ENCODE assay signal across 24 cellular contexts in the genomic region with DNA sequence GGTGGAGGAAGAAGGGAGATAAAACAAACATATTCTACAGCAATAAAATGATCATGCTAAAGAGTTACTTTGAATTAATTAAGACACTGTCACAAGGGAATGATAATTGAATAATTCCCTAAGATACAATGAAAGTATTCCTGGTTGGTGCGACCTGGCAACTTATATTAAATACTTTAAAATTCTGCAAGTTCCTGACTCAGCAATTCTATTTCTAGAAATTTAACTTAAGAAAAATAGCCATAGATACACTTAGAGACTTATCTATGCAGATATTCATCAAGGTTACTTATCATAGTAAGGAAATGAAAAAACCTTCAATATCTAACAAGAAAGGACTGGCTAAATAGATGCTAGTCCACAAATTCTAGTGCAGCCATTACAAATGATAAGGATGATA.
DNase-seq lines count a peak whose midpoint lies in the region; ATAC-seq, FAIRE-seq and TF ChIP-seq lines count a peak whose summit lies in the region.
"Had no signal": no experiment of that assay in that cellular context is flagged by ENCODE, and none has a peak within 500 bp of the region (broad histone marks: within the 10 kb centered on the region; RNA-seq: fewer than 3 reads in every experiment).

No MANE protein-coding gene starts in this region.

- CTCF ChIA-PET in A549 (lab: Yijun Ruan, JAX) (no interaction called here), IMR-90 (lab: Yijun Ruan, JAX) (no interaction called here), H1 (lab: Charles Lee; ENCODE audit: partially characterized antibody) (no interaction called here)

- H2AK5ac ChIP-seq in IMR-90 (ENCODE audit: low read depth, low read length), result no peak overlapping the region
- no peak overlapping the region for H2AK5ac ChIP-seq in H1 (ENCODE audit: low read depth, low read length)

- H3K56ac ChIP-seq in IMR-90 (ENCODE audit: extremely low read depth, insufficient read depth, low read length) (no peak overlapping the region), H1 (replicated peaks; ENCODE audit: insufficient read length, low read depth, low read length) (no peak overlapping the region)

- no peaks in the 10 kb centered on the region for H3K9me3 ChIP-seq in A549
- no peaks in the 10 kb centered on the region for H3K9me3 ChIP-seq in IMR-90 (ENCODE audit: control insufficient read depth, insufficient read depth, low read length)
- no peaks in the 10 kb centered on the region for H3K9me3 ChIP-seq in H1 (ENCODE audit: insufficient read depth in 2 of 2, low read depth in 1 of 2, low read length in 1 of 2)
- H3K9me3 ChIP-seq: BE2C, BLaER1, Caco-2 had no signal

- H3K23ac ChIP-seq in IMR-90 (ENCODE audit: low read depth, low read length) (no peak overlapping the region), H1 (ENCODE audit: insufficient read length) (no peak overlapping the region)

- H3K36me3 ChIP-seq in IMR-90 (ENCODE audit: control insufficient read depth, insufficient read depth, low read length) (no peaks in the 10 kb centered on the region), H1 (ENCODE audit: control insufficient read depth in 2 of 4, insufficient read depth in 4 of 4, low read length in 3 of 4) (no peaks in the 10 kb centered on the region)
- H3K36me3 ChIP-seq: BE2C had no signal

- peaks cover 86% of the 10 kb centered on the region for H3K4me1 Mint-ChIP-seq in activated naive CD4-positive, alpha-beta T cell treated with anti-CD3 and anti-CD28 coated beads, Interleukin-2, amount 50 U/mL, for 24 hours
- peaks cover 7% of the 10 kb centered on the region for H3K4me1 Mint-ChIP-seq in osteocyte (ENCODE audit: unreplicated experiment)

- H3K4me1 ChIP-seq in A549, result no peaks in the 10 kb centered on the region
- H3K4me1 ChIP-seq in IMR-90 (ENCODE audit: control insufficient read depth, insufficient read depth, low read length), result peaks cover 13% of the 10 kb centered on the region
- H3K4me1 ChIP-seq in H1 (replicated peaks in 1 of 4; ENCODE audit: control insufficient read depth in 3 of 4, insufficient read depth in 4 of 4, low read length in 3 of 4), result no peaks in the 10 kb centered on the region
- H3K4me1 ChIP-seq: BE2C, BLaER1, Caco-2 had no signal

- H2BK20ac ChIP-seq in IMR-90 (ENCODE audit: low read depth, low read length), result no peak overlapping the region
- no peak overlapping the region for H2BK20ac ChIP-seq in H1 (ENCODE audit: low read length)

- peaks cover 34% of the 10 kb centered on the region for H3K36me3 Mint-ChIP-seq in activated naive CD4-positive, alpha-beta T cell treated with anti-CD3 and anti-CD28 coated beads, Interleukin-2, amount 50 U/mL, for 24 hours
- H3K36me3 Mint-ChIP-seq in osteocyte (ENCODE audit: unreplicated experiment), result no peaks in the 10 kb centered on the region
- H3K36me3 Mint-ChIP-seq: CD14-positive monocyte; CD4-positive, CD25-positive, alpha-beta regulatory T cell; CD8-positive, alpha-beta T cell had no signal

- H3K27ac Mint-ChIP-seq in activated naive CD4-positive, alpha-beta T cell treated with anti-CD3 and anti-CD28 coated beads, Interleukin-2, amount 50 U/mL, for 24 hours, result peak overlapping the region; percentile 46
- H3K27ac Mint-ChIP-seq in osteocyte (ENCODE audit: unreplicated experiment), result no peak overlapping the region
- H3K27ac Mint-ChIP-seq: CD14-positive monocyte; CD4-positive, CD25-positive, alpha-beta regulatory T cell; CD8-positive, alpha-beta T cell had no signal

- H3K4me2 ChIP-seq in A549, result no peak overlapping the region
- no peak overlapping the region for H3K4me2 ChIP-seq in IMR-90 (ENCODE audit: low read depth, low read length)
- H3K4me2 ChIP-seq in H1 (ENCODE audit: insufficient read depth in 1 of 2, low read depth in 2 of 2, low read length in 2 of 2), result no peak overlapping the region
- H3K4me2 ChIP-seq: BLaER1 had no signal

- POLR2A ChIA-PET in A549 (lab: Yijun Ruan, JAX) (no interaction called here), IMR-90 (lab: Charles Lee; ENCODE audit: unreplicated experiment) (no interaction called here), H1 (lab: Charles Lee; ENCODE audit: partially characterized antibody) (no interaction called here)

- dilution Hi-C loops in IMR-90 (cut with HindIII; ENCODE audit: low sequenced_read_pairs, unreplicated experiment), result no loop called here

- TF ChIP-seq EP300 in A549 (IDR thresholded peaks at IDR 0.05), result no peak
- TF ChIP-seq EP300 in H1 (IDR thresholded peaks at IDR 0.05; ENCODE audit: borderline replicate concordance in 1 of 2, low read depth in 2 of 2, low read length in 2 of 2), result no peak

- 86% methylated on average over 1 of the region's 1 CpG for WGBS in A549 (ENCODE audit: missing lambda C conversion rate)
- no CpG with 5 or more reads among the region's 1 CpG for WGBS in IMR-90 (ENCODE audit: extremely low coverage in 2 of 2, insufficient read length in 1 of 2), 2 experiments
- WGBS in H1 (ENCODE audit: extremely low coverage in 1 of 2, insufficient coverage in 1 of 2, insufficient read length in 1 of 2, insufficient replicate concordance in 2 of 2, low coverage in 1 of 2, low lambda C conversion rate in 2 of 2, missing lambda C conversion rate in 1 of 2), 2 experiments, result 88% methylated on average over 1 of the region's 1 CpG; no CpG with 5 or more reads in 1 of the 2 experiments

- H4K8ac ChIP-seq in IMR-90 (ENCODE audit: low read depth in 2 of 2, low read length in 2 of 2) (no peak overlapping the region), H1 (ENCODE audit: extremely low read depth, insufficient read depth, low read length) (no peak overlapping the region)

- H2BK5ac ChIP-seq in IMR-90 (ENCODE audit: low read depth, low read length, poor library complexity, severe bottlenecking) (no peak overlapping the region), H1 (ENCODE audit: low read depth, low read length) (no peak overlapping the region)

- no peak overlapping the region for H3K18ac ChIP-seq in IMR-90 (ENCODE audit: low read depth, low read length)
- H3K18ac ChIP-seq in H1 (ENCODE audit: extremely low read depth, low read length), result no peak overlapping the region

- ATAC-seq in A549 (no peak), IMR-90 (ENCODE audit: low read depth) (no peak)
- ATAC-seq: CD8-positive, alpha-beta T cell had no signal

- H3K4ac ChIP-seq in IMR-90 (ENCODE audit: low read depth, low read length) (no peak overlapping the region), H1 (replicated peaks; ENCODE audit: insufficient read length, low read depth, low read length) (no peak overlapping the region)

- H2BK15ac ChIP-seq in IMR-90 (ENCODE audit: low read depth, low read length) (no peak overlapping the region), H1 (ENCODE audit: low read length) (no peak overlapping the region)

- H4K5ac ChIP-seq in IMR-90 (ENCODE audit: low read depth, low read length), result no peak overlapping the region
- H4K5ac ChIP-seq in H1 (ENCODE audit: insufficient read length, low read depth, low read length), result no peak overlapping the region

- TF ChIP-seq CTCF in A549 (IDR thresholded peaks at IDR 0.05) (no peak), IMR-90 (conservative IDR thresholded peaks at IDR 0.05; ENCODE audit: low read depth, low read length) (no peak), H1 (IDR thresholded peaks at IDR 0.05; ENCODE audit: control extremely low read depth in 1 of 3, insufficient read depth in 1 of 3, low read depth in 1 of 3, low read length in 3 of 3) (no peak), osteocyte (IDR thresholded peaks at IDR 0.05) (no peak)

- H3K27ac ChIP-seq in A549, result no peak overlapping the region
- H3K27ac ChIP-seq in IMR-90 (ENCODE audit: insufficient read depth, low read length), result no peak overlapping the region
- no peak overlapping the region for H3K27ac ChIP-seq in H1 (ENCODE audit: low read depth, low read length)
- H3K27ac ChIP-seq: 22Rv1, BLaER1 had no signal

- H3K4me3 ChIP-seq in A549 (no peak overlapping the region), IMR-90 (ENCODE audit: insufficient read depth, low read depth, low read length) (no peak overlapping the region), H1 (ENCODE audit: extremely low read depth in 1 of 4, insufficient read depth in 2 of 4, low read depth in 3 of 4, low read length in 4 of 4) (no peak overlapping the region)
- H3K4me3 ChIP-seq: BLaER1 had no signal

- H3K27me3 ChIP-seq in IMR-90 (ENCODE audit: control insufficient read depth, insufficient read depth, low read length), result no peaks in the 10 kb centered on the region
- no peaks in the 10 kb centered on the region for H3K27me3 ChIP-seq in H1 (replicated peaks in 1 of 4; ENCODE audit: control insufficient read depth in 3 of 4, extremely low read depth in 1 of 4, insufficient read depth in 3 of 4, low read length in 3 of 4)
- H3K27me3 ChIP-seq: BLaER1 had no signal

- BruUV-seq in IMR-90 (replicated peaks; lab: Mats Ljungman, UMichigan), result no TSS peak

- FAIRE-seq in A549 (lab: Jason Lieb, UNC) (no peak), H1 (lab: Jason Lieb, UNC) (no peak)
- FAIRE-seq: D721Med, G401.6, GM12891, GM19239 had no signal

- TF ChIP-seq POLR2A in A549 (IDR thresholded peaks at IDR 0.05; ENCODE audit: low read length), result no peak
- TF ChIP-seq POLR2A in IMR-90 (IDR thresholded peaks at IDR 0.05; ENCODE audit: low read depth, low read length), result no peak
- no peak for TF ChIP-seq POLR2A in H1 (IDR thresholded peaks at IDR 0.05; ENCODE audit: control extremely low read depth in 1 of 2, low read depth in 2 of 2, low read length in 2 of 2)

- no peak for TF ChIP-seq RAD21 in A549 (conservative IDR thresholded peaks at IDR 0.05 in 1 of 2, IDR thresholded peaks at IDR 0.05 in 1 of 2)
- TF ChIP-seq RAD21 in IMR-90 (IDR thresholded peaks at IDR 0.05; ENCODE audit: low read length), result no peak
- TF ChIP-seq RAD21 in H1 (IDR thresholded peaks at IDR 0.05 in 1 of 2, conservative IDR thresholded peaks at IDR 0.05 in 1 of 2; ENCODE audit: low read depth in 2 of 2, low read length in 2 of 2), result no peak

- H3K9ac ChIP-seq in IMR-90 (ENCODE audit: low read depth, low read length) (no peak overlapping the region), H1 (replicated peaks in 1 of 4; ENCODE audit: extremely low read depth in 1 of 4, low read depth in 3 of 4, low read length in 3 of 4) (no peak overlapping the region)
- H3K9ac ChIP-seq: BLaER1 had no signal

- in situ Hi-C loops in IMR-90 (cut with MboI; ENCODE audit: low sequenced_read_pairs), result no loop called here

- H3K79me1 ChIP-seq in IMR-90 (ENCODE audit: low read depth in 1 of 2, low read length in 2 of 2), result no peaks in the 10 kb centered on the region
- no peaks in the 10 kb centered on the region for H3K79me1 ChIP-seq in H1 (ENCODE audit: low read depth, low read length)

- no peaks in the 10 kb centered on the region for H4K20me1 ChIP-seq in IMR-90 (ENCODE audit: insufficient read depth, low read length)
- no peaks in the 10 kb centered on the region for H4K20me1 ChIP-seq in H1 (replicated peaks in 1 of 2; ENCODE audit: control insufficient read depth in 1 of 2, insufficient read depth in 2 of 2, low read length in 2 of 2)

- H3K27me3 Mint-ChIP-seq in activated naive CD4-positive, alpha-beta T cell treated with anti-CD3 and anti-CD28 coated beads, Interleukin-2, amount 50 U/mL, for 24 hours, result no peaks in the 10 kb centered on the region
- peaks cover 2% of the 10 kb centered on the region for H3K27me3 Mint-ChIP-seq in osteocyte (ENCODE audit: unreplicated experiment)

- intact Hi-C loops in IMR-90 (cut with micrococcal nuclease), result no loop called here

- no peak for DNase-seq in activated naive CD4-positive, alpha-beta T cell (lab: John Stamatoyannopoulos, UW)
- DNase-seq in A549 (ENCODE audit: low read depth in 1 of 2, low spot score in 1 of 2) (no peak), IMR-90 (no peak), H1 (ENCODE audit: low read depth in 1 of 2, low spot score in 2 of 2) (no peak), osteocyte (ENCODE audit: extremely low spot score, unreplicated experiment) (no peak)
- no peak for DNase-seq in stimulated activated CD4-positive, alpha-beta T cell treated with anti-CD3 and anti-CD28 coated beads, Interleukin-4, amount 100 ng/mL, for 1 hour
- no peak for DNase-seq in activated CD8-positive, alpha-beta memory T cell treated with anti-CD3 and anti-CD28 coated beads, Interleukin-2, amount 50 U/mL, for 48 hours
- DNase-seq: ACHN; BE2C; C1 segment of cervical spinal cord; Caco-2; Calu3; CD4-positive, CD25-positive, alpha-beta regulatory T cell; CD8-positive, alpha-beta T cell; DMS79 treated with DMSO at 0.1 percent for 48 hours; GF-D8 had no signal

- H3K9me3 Mint-ChIP-seq in activated naive CD4-positive, alpha-beta T cell treated with anti-CD3 and anti-CD28 coated beads, Interleukin-2, amount 50 U/mL, for 24 hours, result no peaks in the 10 kb centered on the region
- no peaks in the 10 kb centered on the region for H3K9me3 Mint-ChIP-seq in osteocyte (ENCODE audit: unreplicated experiment)
- H3K9me3 Mint-ChIP-seq: CD14-positive monocyte; CD8-positive, alpha-beta T cell had no signal

- H3K14ac ChIP-seq in IMR-90 (replicated peaks; ENCODE audit: low read depth, low read length) (no peak overlapping the region), H1 (ENCODE audit: insufficient read length) (no peak overlapping the region)

- H2AK9ac ChIP-seq in IMR-90 (replicated peaks; ENCODE audit: low read depth, low read length, poor library complexity), result no peak overlapping the region

- H4K91ac ChIP-seq in IMR-90 (ENCODE audit: insufficient read depth, low read depth, low read length) (no peak overlapping the region), H1 (replicated peaks; ENCODE audit: insufficient read length, low read length) (no peak overlapping the region)

- H3K4me3 Mint-ChIP-seq in activated naive CD4-positive, alpha-beta T cell treated with anti-CD3 and anti-CD28 coated beads, Interleukin-2, amount 50 U/mL, for 24 hours, result no peak overlapping the region
- no peak overlapping the region for H3K4me3 Mint-ChIP-seq in osteocyte (ENCODE audit: unreplicated experiment)
- H3K4me3 Mint-ChIP-seq: CD14-positive monocyte; CD4-positive, CD25-positive, alpha-beta regulatory T cell; CD8-positive, alpha-beta T cell had no signal

- no peaks in the 10 kb centered on the region for H3K79me2 ChIP-seq in H1 (ENCODE audit: control insufficient read depth in 1 of 2, insufficient read depth in 2 of 2, low read length in 2 of 2)

- peaks cover 3% of the 10 kb centered on the region for H3K9me1 ChIP-seq in IMR-90 (ENCODE audit: insufficient read depth, low read length)

- H3K23me2 ChIP-seq in H1 (ENCODE audit: low read depth, low read length), result no peaks in the 10 kb centered on the region; the same call in 1 of the 2 replicates

- no peak overlapping the region for H2BK120ac ChIP-seq in IMR-90 (ENCODE audit: low read depth, low read length)
- no peak overlapping the region for H2BK120ac ChIP-seq in H1 (replicated peaks; ENCODE audit: low read depth, low read length)

- no peak overlapping the region for H2BK12ac ChIP-seq in H1 (ENCODE audit: low read depth, low read length)

- H2AFZ ChIP-seq in IMR-90 (replicated peaks; ENCODE audit: low read length, poor library complexity) (no peak overlapping the region), H1 (ENCODE audit: low read length) (no peak overlapping the region)
